Comparison of ENCODE assay signal across 8 cellular contexts in genomic region chr3:125052671-125053303, GRCh38. TPM values are rescaled to one million over a fixed set of nuclear protein-coding genes. Genes with fewer than 3 reads are reported as not detected.
DNase-seq lines count a peak whose midpoint lies in the region; ATAC-seq, FAIRE-seq and TF ChIP-seq lines count a peak whose summit lies in the region.

No MANE protein-coding gene starts in this region.

- peak; percentile 68 for FAIRE-seq in GM12878 (lab: Jason Lieb, UNC)

- peaks cover 13% of the 10 kb centered on the region for H3K36me3 Mint-ChIP-seq in CD8-positive, alpha-beta T cell

- ATAC-seq in CD8-positive, alpha-beta T cell, result no peak
- ATAC-seq in GM12878, result peak; percentile 10
- ATAC-seq in GM18519 (IDR thresholded peaks at IDR 0.05; ENCODE audit: low FRiP score, unreplicated experiment), result no peak
- no peak for ATAC-seq in GM21825 (IDR thresholded peaks at IDR 0.05; ENCODE audit: unreplicated experiment)
- no peak for ATAC-seq in HG02840 (IDR thresholded peaks at IDR 0.05; ENCODE audit: low FRiP score, unreplicated experiment)

- TF ChIP-seq POLR2A in GM12878 (IDR thresholded peaks at IDR 0.05; ENCODE audit: low read depth, low read length), result no peak

- intact Hi-C loops in CD8-positive, alpha-beta T cell (cut with DNase I, micrococcal nuclease), result loop anchor here (1.0 to 10.0 kb wide), 8 partner anchors 50 to 542 kb away; partner anchors contain the start of genes OSBPL11 (in 2 of the 2), UMPS (in 1 of the 2) and ZNF148 (in 1 of the 2)
- intact Hi-C loops in GM12878 (cut with micrococcal nuclease; ENCODE audit: unreplicated experiment), result loop anchor here (2.0 to 5.0 kb wide), 3 partner anchors 56 to 150 kb away; no protein-coding TSS in a partner anchor

- CTCF ChIA-PET in CD8-positive, alpha-beta T cell (lab: Charles Lee), result interaction anchor here (0.7 to 1.5 kb wide), 4 partner anchors 67 to 1511 kb away, joined by 3 to 6 read pairs (median 3); no protein-coding TSS in a partner anchor
- CTCF ChIA-PET in GM12878 (lab: Yijun Ruan, JAX), result interaction anchor here (0.6 to 2.2 kb wide), 14 partner anchors 14 to 347 kb away, joined by 3 to 10 read pairs (median 4); no protein-coding TSS in a partner anchor

- no peak for TF ChIP-seq RAD21 in GM12878 (IDR thresholded peaks at IDR 0.05; ENCODE audit: insufficient read depth, low read depth, low read length)

- peak overlapping the region; percentile 52 for H3K23ac ChIP-seq in mesendoderm (ENCODE audit: low read length)

- H3K4me2 ChIP-seq in GM12878 (ENCODE audit: control insufficient read depth, insufficient read depth) (peak overlapping the region; percentile 97), mesendoderm (ENCODE audit: low read length) (peak overlapping the region; percentile 45)

- no peak for TF ChIP-seq CTCF in CD8-positive, alpha-beta T cell (IDR thresholded peaks at IDR 0.05)
- no peak for TF ChIP-seq CTCF in GM12878 (IDR thresholded peaks at IDR 0.05 in 2 of 3, conservative IDR thresholded peaks at IDR 0.05 in 1 of 3; ENCODE audit: control insufficient read depth in 2 of 3, extremely low read depth in 1 of 3, insufficient read depth in 1 of 3, low read depth in 3 of 3, low read length in 3 of 3)

- BruUV-seq in GM12878 (replicated peaks; lab: Mats Ljungman, UMichigan), result no TSS peak

- H3K56ac ChIP-seq in mesendoderm (ENCODE audit: low read length), result peak overlapping the region; percentile 69

- H3K9me3 ChIP-seq in CD8-positive, alpha-beta T cell (ENCODE audit: low read length), result no peaks in the 10 kb centered on the region
- H3K9me3 ChIP-seq in HUES48 (ENCODE audit: control insufficient read depth, insufficient read depth, low read length) (no peaks in the 10 kb centered on the region), GM12878 (replicated peaks; ENCODE audit: control insufficient read depth, insufficient read depth, low read length) (no peaks in the 10 kb centered on the region)

- H3K9me3 Mint-ChIP-seq in CD8-positive, alpha-beta T cell, result no peaks in the 10 kb centered on the region

- H3K4me1 Mint-ChIP-seq in CD8-positive, alpha-beta T cell (ENCODE audit: low read depth), result peaks cover 63% of the 10 kb centered on the region

- H3K27me3 Mint-ChIP-seq in CD8-positive, alpha-beta T cell (ENCODE audit: low read depth), result no peaks in the 10 kb centered on the region

- DNase-seq in CD8-positive, alpha-beta T cell, result no peak
- no peak for DNase-seq in GM12878 (ENCODE audit: low read depth, low spot score)
- peak; percentile 65 for DNase-seq in mesendoderm
- DNase-seq in cerebellar nuclear complex (lab: John Stamatoyannopoulos, UW), result no peak

- RAD21 ChIA-PET in GM12878 (lab: Charles Lee; ENCODE audit: unreplicated experiment), result interaction anchor here (0.8 to 4.0 kb wide), 24 partner anchors 29 to 533 kb away, joined by 3 to 39 read pairs (median 5); partner anchors contain the start of genes MUC13 and ZNF148

- H3K4me1 ChIP-seq in CD8-positive, alpha-beta T cell (ENCODE audit: insufficient read depth, low read length), result peaks cover 52% of the 10 kb centered on the region
- peaks cover 51% of the 10 kb centered on the region for H3K4me1 ChIP-seq in HUES48 (ENCODE audit: control insufficient read depth, insufficient read depth, low read length)
- H3K4me1 ChIP-seq in GM12878 (ENCODE audit: control insufficient read depth, insufficient read depth, low read length), result peaks cover 26% of the 10 kb centered on the region
- peaks cover 39% of the 10 kb centered on the region for H3K4me1 ChIP-seq in mesendoderm (ENCODE audit: control insufficient read depth, low read depth, low read length)

- H3K36me3 ChIP-seq in CD8-positive, alpha-beta T cell (ENCODE audit: insufficient read depth, low read length), result no peaks in the 10 kb centered on the region
- H3K36me3 ChIP-seq in HUES48 (ENCODE audit: control insufficient read depth, insufficient read depth, low read length) (no peaks in the 10 kb centered on the region), GM12878 (ENCODE audit: control insufficient read depth in 2 of 2, insufficient read depth in 2 of 2, low read length in 1 of 2) (0 out of 4 replicates have a peak, but pooled peaks cover 0 to 5% of the 10 kb centered on the region in 2 experiments), mesendoderm (ENCODE audit: control insufficient read depth, insufficient read depth, low read length) (peaks cover 8% of the 10 kb centered on the region)

- WGBS in GM12878 (ENCODE audit: insufficient coverage, insufficient replicate concordance, low lambda C conversion rate, missing lambda C conversion rate), result 11% methylated on average over 6 of the region's 6 CpGs
- no CpG with 5 or more reads among the region's 6 CpGs for WGBS in mesendoderm (ENCODE audit: extremely low coverage, insufficient coverage, low lambda C conversion rate)

- H3K18ac ChIP-seq in mesendoderm (ENCODE audit: low read length), result peak overlapping the region; percentile 47

- H3K27me3 ChIP-seq in CD8-positive, alpha-beta T cell (ENCODE audit: insufficient read depth, low read length), result no peaks in the 10 kb centered on the region
- peaks cover 38% of the 10 kb centered on the region for H3K27me3 ChIP-seq in HUES48 (ENCODE audit: control insufficient read depth, insufficient read depth, low read length)
- H3K27me3 ChIP-seq in GM12878 (replicated peaks in 1 of 2; ENCODE audit: control insufficient read depth in 2 of 2, insufficient read depth in 2 of 2, low read length in 1 of 2), result no peaks in the 10 kb centered on the region
- H3K27me3 ChIP-seq in mesendoderm (ENCODE audit: insufficient read depth, low read length, poor library complexity), result no peaks in the 10 kb centered on the region

- H2BK120ac ChIP-seq in mesendoderm (ENCODE audit: low read depth, low read length), result no peak overlapping the region

- H4K8ac ChIP-seq in mesendoderm (ENCODE audit: low read depth, low read length), result no peak overlapping the region

- no peak overlapping the region; the same call in none of the 2 replicates for H2AFZ ChIP-seq in GM12878 (ENCODE audit: control insufficient read depth, low read depth, low read length)

- H3K79me1 ChIP-seq in mesendoderm (ENCODE audit: low read length), result peaks cover 32% of the 10 kb centered on the region

- H3K79me2 ChIP-seq in GM12878 (ENCODE audit: control insufficient read depth, insufficient read depth, low read length) (peaks cover 66% of the 10 kb centered on the region), mesendoderm (ENCODE audit: control insufficient read depth, insufficient read depth, low read length) (peaks cover 73% of the 10 kb centered on the region)

- in situ Hi-C loops in GM12878 (cut with MboI), result no loop called here

- H2BK5ac ChIP-seq in mesendoderm (ENCODE audit: low read length), result peak overlapping the region; percentile 42

- H3K4me3 Mint-ChIP-seq in CD8-positive, alpha-beta T cell, result peak overlapping the region; percentile 71

- SMC1A ChIA-PET in GM12878 (lab: Charles Lee; ENCODE audit: uncharacterized antibody, unreplicated experiment), result interaction anchor here (0.8 to 3.6 kb wide), 31 partner anchors 9 to 382 kb away, joined by 3 to 33 read pairs (median 5); partner anchors contain the start of gene MUC13

- TF ChIP-seq EP300 in GM12878 (IDR thresholded peaks at IDR 0.05; ENCODE audit: borderline replicate concordance in 1 of 2, control insufficient read depth in 1 of 2, low read depth in 2 of 2, low read length in 2 of 2), result no peak

- H3K27ac Mint-ChIP-seq in CD8-positive, alpha-beta T cell, result peak overlapping the region; percentile 89

- H3K9ac ChIP-seq in HUES48 (ENCODE audit: low read depth, low read length) (no peak overlapping the region), GM12878 (ENCODE audit: control insufficient read depth, insufficient read depth, low read length) (peak overlapping the region; percentile 76), mesendoderm (ENCODE audit: low read length) (peak overlapping the region; percentile 28)

- no peak overlapping the region for H4K5ac ChIP-seq in mesendoderm (ENCODE audit: low read length)

- peak overlapping the region; percentile 54 for H2AK5ac ChIP-seq in mesendoderm (ENCODE audit: low read length)

- peak overlapping the region; percentile 40 for H3K4me3 ChIP-seq in CD8-positive, alpha-beta T cell (ENCODE audit: low read depth, low read length)
- peak overlapping the region; percentile 24 for H3K4me3 ChIP-seq in HUES48 (ENCODE audit: low read depth, low read length)
- H3K4me3 ChIP-seq in GM12878, result peak overlapping the region; percentile 93
- H3K4me3 ChIP-seq in mesendoderm (ENCODE audit: low read length), result no peak overlapping the region

- H3K4ac ChIP-seq in mesendoderm (ENCODE audit: low read depth, low read length), result no peak overlapping the region

- POLR2A ChIA-PET in CD8-positive, alpha-beta T cell (lab: Charles Lee), result interaction anchor here (0.9 to 1.8 kb wide), 5 partner anchors 31 to 322 kb away, joined by 3 to 8 read pairs (median 4); partner anchors contain the start of gene ZNF148
- POLR2A ChIA-PET in GM12878 (lab: Charles Lee), result interaction anchor here (1.0 to 1.7 kb wide), 6 partner anchors 68 to 139 kb away, joined by 3 to 7 read pairs (median 4); no protein-coding TSS in a partner anchor

- H4K20me1 ChIP-seq in GM12878 (ENCODE audit: control insufficient read depth, insufficient read depth), result no peaks in the 10 kb centered on the region

- H3K27ac ChIP-seq in CD8-positive, alpha-beta T cell (ENCODE audit: low read depth, low read length), result peak overlapping the region; percentile 52
- H3K27ac ChIP-seq in HUES48 (ENCODE audit: low read depth, low read length) (peak overlapping the region; percentile 80), GM12878 (ENCODE audit: control insufficient read depth, insufficient read depth) (peak overlapping the region; percentile 81), mesendoderm (ENCODE audit: low read depth, low read length) (peak overlapping the region; percentile 74)

- no peak overlapping the region for H2BK15ac ChIP-seq in mesendoderm (replicated peaks; ENCODE audit: low read depth)

RNA-seq across cellular contexts. Expression of gene HEG1, which starts 3.0 kb away (rescaled TPM):
- 10 to 100 TPM; 20.8 to 21.5 TPM for total RNA-seq in CD8-positive, alpha-beta T cell
- total RNA-seq in GM12878 (2013; cell fraction: nucleolus; rRNA removed), result 72.0 and 76.9 TPM in 2 replicates
- 10.5 and 10.9 TPM in 2 replicates for total RNA-seq in GM12878 (2014; rRNA removed)
- total RNA-seq in GM12878 (2014; rRNA removed; fragmentation: Illumina TruSeq; extraction: Trizol), result 8.4 and 10.1 TPM in 2 replicates
- total RNA-seq in GM12878 (2021), result 31.1 and 32.1 TPM in 2 replicates
- 10.0 TPM for polyA plus RNA-seq in GM12878 (2011; ENCODE audit: low read depth)
- 3.4 and 6.8 TPM in 2 replicates for polyA plus RNA-seq in GM12878 (2011; rRNA removed)
- 3.6 and 7.3 TPM in 2 replicates for polyA plus RNA-seq in GM12878 (2011; cell fraction: cytosol; rRNA removed)
- polyA plus RNA-seq in GM12878 (2011; cell fraction: nucleus; rRNA removed), result 10.7 and 12.9 TPM in 2 replicates
- 10.5 and 16.4 TPM in 2 replicates for polyA plus RNA-seq in GM12878 (2012)
- polyA plus RNA-seq in GM12878 (2014; fragmentation: Illumina TruSeq; extraction: Trizol), result 21.6 and 22.2 TPM in 2 replicates
- 1 to 10 TPM; 2.2 to 4.1 TPM for polyA plus RNA-seq in GM12878 (2014; fragmentation: Nextera tagmentation; extraction: Ambion mirVana)
- polyA plus RNA-seq in GM12878 (2014; rRNA removed), result 10.5 and 13.4 TPM in 2 replicates
- polyA plus RNA-seq in GM12878 (2016; fragmentation: Nextera tagmentation; extraction: Ambion mirVana), result 1 to 10 TPM; 2.7 TPM
- 10.7 and 19.5 TPM in 2 replicates for polyA minus RNA-seq in GM12878 (2011; rRNA and poly(A)+ RNA removed)
- polyA minus RNA-seq in GM12878 (2011; cell fraction: cytosol; rRNA and poly(A)+ RNA removed), result 9.9 and 13.2 TPM in 2 replicates
- polyA minus RNA-seq in GM12878 (2011; cell fraction: nucleus; rRNA and poly(A)+ RNA removed), result 6.5 and 13.8 TPM in 2 replicates
- polyA plus RNA-seq in mesendoderm (2013, experiment 1 of 2), result 36.8 TPM
- polyA plus RNA-seq in mesendoderm (2013, experiment 2 of 2), result 35.1 TPM
